Comparison of ENCODE assay signal across 24 cellular contexts in the genomic region with DNA sequence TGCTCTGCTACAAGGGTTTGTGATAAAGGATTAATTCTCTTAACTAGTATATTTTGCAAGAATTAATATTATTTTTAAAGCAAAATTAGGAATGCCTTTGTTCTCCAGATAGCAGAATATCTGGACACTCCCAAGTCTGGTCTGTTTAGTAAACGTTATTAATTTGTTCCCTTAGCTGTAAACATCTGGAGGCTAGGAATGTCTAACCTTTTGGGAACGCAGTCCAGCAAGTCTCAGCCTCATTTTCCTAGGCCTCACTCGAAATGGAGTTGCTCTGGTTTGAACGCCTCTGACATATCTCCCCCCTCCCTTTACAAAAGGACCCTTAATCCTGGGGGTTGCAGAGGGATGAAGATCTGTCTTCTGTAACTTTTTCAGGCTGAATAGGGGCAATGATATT.
"Had no signal": no experiment of that assay in that cellular context is flagged by ENCODE, and none has a peak within 500 bp of the region (broad histone marks: within the 10 kb centered on the region; RNA-seq: fewer than 3 reads in every experiment).

No MANE protein-coding gene starts in this region.

- H3K27me3 ChIP-seq: suprapubic skin, testis, thyroid gland, tibial artery, tibial nerve, transverse colon, upper lobe of left lung, upper lobe of right lung, uterus, vagina had no signal

- H3K36me3 ChIP-seq: stomach, suprapubic skin, thoracic aorta, thyroid gland, tibial artery, tibial nerve, transverse colon, upper lobe of left lung, upper lobe of right lung, uterus, vagina had no signal

- H3K4me3 ChIP-seq: stomach, suprapubic skin, testis, thoracic aorta, thyroid gland, tibial artery, tibial nerve, transverse colon, upper lobe of left lung, upper lobe of right lung, uterus, vagina had no signal

- H3K27ac ChIP-seq: stomach, suprapubic skin, testis, thoracic aorta, thyroid gland, tibial artery, tibial nerve, transverse colon, upper lobe of left lung, upper lobe of right lung, uterus, vagina had no signal

- DNase-seq: stimulated activated CD4-positive, alpha-beta T cell treated with anti-CD3 and anti-CD28 coated beads, Interleukin-2, amount 100 ng/mL, for 48 hours; stimulated activated CD4-positive, alpha-beta T cell treated with anti-CD3 and anti-CD28 coated beads, Interleukin-4, amount 100 ng/mL, for 1 hour; stimulated activated CD4-positive, alpha-beta T cell treated with anti-CD3 and anti-CD28 coated beads, Interleukin-4, amount 100 ng/mL, for 24 hours; stimulated activated CD4-positive, alpha-beta T cell treated with anti-CD3 and anti-CD28 coated beads, Interleukin-4, amount 100 ng/mL, for 4 hours; stimulated activated CD8-positive, alpha-beta memory T cell treated with anti-CD3 and anti-CD28 coated beads, Interleukin-4, amount 100 ng/mL, for 48 hours; stimulated activated naive B cell treated with anti-CD40 and anti-IgM and Interleukin-4, amounts not matched to agents 10 μg/mL and 1 μg/mL and 100 μg/mL, for 72 hours; stimulated activated naive CD4-positive, alpha-beta T cell; stimulated activated naive CD4-positive, alpha-beta T cell treated with Interleukin-2 at 50 U/mL for 16 hours; stimulated activated naive CD8-positive, alpha-beta T cell treated with anti-CD3 and anti-CD28 coated beads, Interleukin-15, amount 100 ng/mL, for 72 hours; stimulated activated naive CD8-positive, alpha-beta T cell treated with anti-CD3 and anti-CD28 coated beads, Interleukin-15, Interleukin-2, amounts not matched to agents 100 U/mL and 50 U/mL, for 24 hours; stomach; substantia nigra; testis; thyroid gland; tibial artery; transverse colon; upper lobe of left lung; upper lobe of right lung; uterus had no signal

- H3K9me3 ChIP-seq: suprapubic skin, testis, thoracic aorta, thyroid gland, upper lobe of right lung, vagina had no signal

- H3K4me1 ChIP-seq: stomach, suprapubic skin, testis, thyroid gland, tibial artery, tibial nerve, transverse colon, upper lobe of left lung, upper lobe of right lung, uterus, vagina had no signal

- FAIRE-seq: urothelium cell line had no signal
